8 cellular contexts compared by ENCODE assay signal in the genomic region with DNA sequence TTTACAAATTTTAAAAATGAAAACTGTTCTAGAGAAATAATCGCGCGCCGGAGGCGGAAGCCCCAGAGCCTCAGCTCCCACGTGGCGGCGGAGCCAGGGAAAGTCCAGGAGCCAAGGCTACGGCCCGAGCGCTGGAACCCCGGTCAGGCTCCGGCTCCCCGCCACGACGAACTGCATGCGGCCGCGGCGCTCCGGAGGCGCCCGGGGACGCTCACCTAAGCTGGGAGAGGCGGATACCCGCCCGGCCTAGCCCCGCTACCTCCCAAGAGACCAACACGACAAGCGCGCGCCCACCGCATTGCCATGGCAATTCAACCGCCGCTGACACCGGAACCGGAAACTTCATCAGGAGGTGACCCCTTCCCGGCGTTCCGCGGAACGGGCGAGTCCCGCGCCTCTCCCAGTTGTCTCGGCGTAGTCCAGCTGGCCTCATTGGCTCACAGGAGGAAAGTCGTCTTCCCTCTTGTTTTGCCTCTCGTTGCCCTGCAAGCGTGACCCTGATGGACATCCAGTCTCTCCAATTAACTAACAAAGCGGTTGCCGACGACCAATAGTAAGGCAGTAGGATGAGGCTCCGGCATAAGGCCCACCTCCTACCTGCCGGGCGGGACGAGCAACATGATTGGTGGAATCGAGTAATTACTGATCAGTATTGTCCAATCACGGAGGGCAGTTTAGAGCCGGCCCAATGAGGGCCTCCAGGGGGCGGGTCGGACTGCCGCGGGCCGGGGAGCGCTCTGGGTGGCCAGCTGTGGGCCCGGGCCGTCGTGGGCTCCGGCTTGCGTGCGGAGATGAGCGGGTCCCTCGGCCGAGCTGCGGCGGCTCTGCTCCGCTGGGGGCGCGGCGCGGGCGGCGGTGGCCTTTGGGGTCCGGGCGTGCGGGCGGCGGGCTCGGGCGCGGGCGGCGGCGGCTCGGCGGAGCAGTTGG. TPM values are rescaled to one million over a fixed set of nuclear protein-coding genes. Genes with fewer than 3 reads are reported as not detected.
DNase-seq lines count a peak whose midpoint lies in the region; ATAC-seq and TF ChIP-seq lines count a peak whose summit lies in the region.

TSS of gene GLRX5 (plus strand) at position 752 of the 927 bp plus-strand sequence. CDS start at position 792, 40 bp downstream.

- H3K36me3 ChIP-seq in Karpas-422 (ENCODE audit: insufficient read depth, low read length) (peaks cover 12% of the 10 kb centered on the region), esophagus muscularis mucosa (peaks cover 0 to 4% (median 2%) of the 10 kb centered on the region in 4 donors), muscle layer of duodenum (ENCODE audit: control insufficient read depth in 1 of 2, insufficient read depth in 2 of 2, low read length in 2 of 2) (no peaks in the 10 kb centered on the region)

- whole genome bisulfite sequencing in esophagus muscularis mucosa, result 0% methylated on average over 35 of the region's 97 CpGs

- H3K9me2 ChIP-seq in Karpas-422 (replicated peaks; ENCODE audit: insufficient read depth, low read length), result no peaks in the 10 kb centered on the region

- ATAC-seq in GM21825 (IDR thresholded peaks at IDR 0.05; ENCODE audit: unreplicated experiment), result peak; percentile 88

- peak within 1 kb of the TSS; percentile 92 for H3K9ac ChIP-seq in Karpas-422 (ENCODE audit: low read length)

- peak within 1 kb of the TSS; percentile 92 for H3K4me3 ChIP-seq in Karpas-422 (ENCODE audit: low read length)
- peak within 1 kb of the TSS; percentile 95 to 99 (median 97) for H3K4me3 ChIP-seq in esophagus muscularis mucosa
- peak within 1 kb of the TSS; percentile 85 to 90 for H3K4me3 ChIP-seq in muscle layer of duodenum (ENCODE audit: low read depth in 1 of 2, low read length in 2 of 2)

- peak within 1 kb of the TSS; percentile 81 for H3K4me2 ChIP-seq in Karpas-422 (ENCODE audit: low read depth, low read length, poor library complexity, severe bottlenecking)

- peak in 1 of 3 experiments; percentile 22 for TF ChIP-seq CTCF in esophagus muscularis mucosa (IDR thresholded peaks at IDR 0.05)

- TF ChIP-seq EP300 in esophagus muscularis mucosa (IDR thresholded peaks at IDR 0.05), result no peak

- H3K9me3 ChIP-seq in Karpas-422 (ENCODE audit: low read length), result no peaks in the 10 kb centered on the region
- H3K9me3 ChIP-seq in esophagus muscularis mucosa, result no peaks in the 10 kb centered on the region
- no peaks in the 10 kb centered on the region for H3K9me3 ChIP-seq in muscle layer of duodenum (ENCODE audit: control insufficient read depth in 1 of 2, low read length in 2 of 2)

- no peak for TF ChIP-seq POLR2A in esophagus muscularis mucosa (IDR thresholded peaks at IDR 0.05; ENCODE audit: low read depth)

- H3K27ac ChIP-seq in Karpas-422 (ENCODE audit: low read length) (peak within 1 kb of the TSS; percentile 81), esophagus muscularis mucosa (replicated peaks in 1 of 4) (peak within 1 kb of the TSS; percentile 79 to 91 (median 86)), muscle layer of duodenum (ENCODE audit: low read length) (peak within 1 kb of the TSS; percentile 70)

- H3K79me2 ChIP-seq in Karpas-422 (ENCODE audit: low read length), result peaks cover 74% of the 10 kb centered on the region

- peak; percentile 100 for DNase-seq in DMS79 treated with DMSO at 0.1 percent for 48 hours (lab: John Stamatoyannopoulos, UW)
- DNase-seq in Karpas-422, result peak; percentile 100
- peak; percentile 100 for DNase-seq in RKO (ENCODE audit: low spot score)
- peak; percentile 94 for DNase-seq in activated T-helper 1 cell treated with Interleukin-2 at 50 U/mL for 16 hours (ENCODE audit: low read depth)
- DNase-seq in esophagus muscularis mucosa (ENCODE audit: extremely low spot score), result peak; percentile 100
- DNase-seq in stimulated activated CD8-positive, alpha-beta memory T cell treated with anti-CD3 and anti-CD28 coated beads, Interleukin-7, amount 100 ng/mL, for 4 hours (ENCODE audit: low read depth in 2 of 2), result peak; percentile 95 to 99

- intact Hi-C loops in esophagus muscularis mucosa (cut with DNase I), result loop anchor here (10.0 kb wide), 1 partner anchor 1450 kb away; the partner anchor contains the start of genes DDX24 and IFI27L1

- peaks cover 38% of the 10 kb centered on the region for H4K20me1 ChIP-seq in Karpas-422 (ENCODE audit: insufficient read depth, low read depth, low read length)

- H2AFZ ChIP-seq in Karpas-422 (ENCODE audit: low read length), result no peak within 1 kb of the TSS; the same call in 1 of the 2 replicates

- H3K4me1 ChIP-seq in Karpas-422 (ENCODE audit: low read length), result peaks cover 54% of the 10 kb centered on the region
- H3K4me1 ChIP-seq in esophagus muscularis mucosa, result peaks cover 62 to 78% (median 70%) of the 10 kb centered on the region in 4 donors
- peaks cover 16 to 50% of the 10 kb centered on the region in 2 donors for H3K4me1 ChIP-seq in muscle layer of duodenum (ENCODE audit: control insufficient read depth in 1 of 2, insufficient read depth in 2 of 2, low read length in 2 of 2)

- H3K27me3 ChIP-seq in Karpas-422 (ENCODE audit: low read length) (no peaks in the 10 kb centered on the region), esophagus muscularis mucosa (no peaks in the 10 kb centered on the region), muscle layer of duodenum (ENCODE audit: low read depth, low read length) (no peaks in the 10 kb centered on the region)

RNA-seq across cellular contexts. Expression of gene GLRX5, which starts in this region (rescaled TPM):
- 69.7 and 74.6 TPM in 2 replicates for total RNA-seq in Karpas-422 (2014; rRNA removed; shearing (Covaris generic); ENCODE audit: low replicate concordance)
- 10 to 100 TPM; 34.3 to 51.5 (median 43.5) TPM for total RNA-seq in esophagus muscularis mucosa

Comparison
In these comparisons a context has a peak if more than half of its experiments do, and no peak if none do; other contexts are left out.
1. Peak in every context shown above with its lines: DNase-seq, ATAC-seq, H3K4me3 ChIP-seq and H3K27ac ChIP-seq.